ENCODE assay signal across 8 cellular contexts in the genomic region with DNA sequence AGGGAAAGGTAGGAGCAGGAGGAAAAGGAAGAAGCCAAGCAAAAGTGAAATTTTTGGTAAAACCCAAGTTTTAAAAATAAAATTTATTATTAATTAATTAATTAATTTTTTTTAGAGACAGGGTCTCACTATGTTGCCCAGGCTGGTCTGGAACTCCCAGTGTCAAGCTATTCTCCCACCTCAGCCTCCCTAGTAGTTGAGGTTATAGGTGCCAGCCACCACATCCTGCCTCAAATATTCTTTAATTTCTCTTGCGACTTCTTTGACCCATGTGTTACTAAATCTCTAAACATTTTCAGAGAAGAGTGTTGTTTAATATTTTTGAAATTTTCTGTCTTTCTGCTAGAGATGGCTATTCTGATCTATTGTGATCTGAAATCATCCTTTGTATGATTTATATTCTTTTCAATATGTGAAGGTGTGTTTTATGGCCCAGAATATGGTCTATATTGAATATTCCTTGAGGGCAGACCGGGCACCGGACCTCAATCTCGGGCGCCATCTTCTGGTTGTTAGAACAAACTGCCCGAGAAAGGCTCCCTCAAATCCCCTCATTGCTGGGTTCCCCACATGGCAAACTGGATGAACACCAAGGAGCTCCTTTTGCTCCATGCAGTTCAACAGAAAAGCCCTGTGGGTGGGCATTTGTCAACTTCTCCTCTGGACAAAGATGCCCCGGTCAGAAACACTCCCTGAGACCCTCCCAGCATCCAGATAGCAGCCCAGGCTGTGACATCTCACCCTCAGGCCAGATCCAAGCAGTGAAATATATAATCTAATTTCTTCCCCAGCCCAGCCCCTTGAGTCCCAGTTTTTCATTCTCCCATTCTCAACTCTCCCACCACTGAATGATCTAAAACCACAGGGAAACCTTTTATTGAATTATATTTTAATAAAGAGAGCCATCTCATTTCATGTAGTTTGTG.
DNase-seq lines count a peak whose midpoint lies in the region; ATAC-seq, FAIRE-seq and TF ChIP-seq lines count a peak whose summit lies in the region.

No MANE protein-coding gene starts in this region.

- intact Hi-C loops in breast epithelium (cut with DNase I; ENCODE audit: low total_unique reads), result no loop called here
- intact Hi-C loops in HepG2 (cut with micrococcal nuclease; ENCODE audit: unreplicated experiment), result loop anchor here (1.0 kb wide), 2 partner anchors 124 to 209 kb away; a partner anchor contains a TSS

- TF ChIP-seq EP300 in HepG2 (IDR thresholded peaks at IDR 0.05; ENCODE audit: low read depth in 2 of 2, low read length in 2 of 2) (no peak), HepG2 (CRISPR knock-in tag; IDR thresholded peaks at IDR 0.05; ENCODE audit: borderline replicate concordance) (no peak)

- BruUV-seq in HepG2 (replicated peaks; lab: Mats Ljungman, UMichigan), result no TSS peak

- TF ChIP-seq RAD21 in HepG2 (CRISPR knock-in tag; IDR thresholded peaks at IDR 0.05), result peak; percentile 79

- peak; percentile 81 for TF ChIP-seq CTCF in GM06990 (IDR thresholded peaks at IDR 0.05; ENCODE audit: insufficient read depth, low read length, poor library complexity, severe bottlenecking)
- TF ChIP-seq CTCF in breast epithelium (IDR thresholded peaks at IDR 0.05), result peak in 2 of 3 donors; percentile 31 to 60
- peak; percentile 86 for TF ChIP-seq CTCF in HepG2 (CRISPR knock-in tag; IDR thresholded peaks at IDR 0.05)

- H3K79me2 ChIP-seq in HepG2 (ENCODE audit: insufficient read depth, low read length), result no peaks in the 10 kb centered on the region

- POLR2A ChIA-PET in HepG2 (lab: Yijun Ruan, JAX), result interaction anchor here (1.0 kb wide), 1 partner anchor 203 kb away, joined by 4 read pairs; no protein-coding TSS in a partner anchor

- no peak overlapping the region for H2AFZ ChIP-seq in HepG2 (ENCODE audit: low read length)

- H3K36me3 ChIP-seq in GM06990 (ENCODE audit: control insufficient read depth, insufficient read depth, low read length), result no peaks in the 10 kb centered on the region
- no peaks in the 10 kb centered on the region for H3K36me3 ChIP-seq in MG63
- H3K36me3 ChIP-seq in breast epithelium, result no peaks in the 10 kb centered on the region
- H3K36me3 ChIP-seq in HepG2 (replicated peaks in 1 of 2; ENCODE audit: control insufficient read depth in 1 of 2, insufficient read depth in 2 of 2, low read length in 2 of 2), result no peaks in the 10 kb centered on the region

- H3K27me3 ChIP-seq in GM06990 (replicated peaks; ENCODE audit: control insufficient read depth, insufficient read depth, low read length), result no peaks in the 10 kb centered on the region
- H3K27me3 ChIP-seq in MG63, result no peaks in the 10 kb centered on the region; the same call in 1 of the 2 replicates
- H3K27me3 ChIP-seq in breast epithelium, result no peaks in the 10 kb centered on the region
- peaks cover 0 to 7% of the 10 kb centered on the region in 2 experiments; a peak in 2 of 5 replicates for H3K27me3 ChIP-seq in HepG2 (ENCODE audit: control insufficient read depth in 1 of 2, insufficient read depth in 2 of 2, low read length in 2 of 2)

- H3K27ac ChIP-seq in breast epithelium (no peak overlapping the region), HepG2 (ENCODE audit: extremely low read length, insufficient read depth, low read length) (no peak overlapping the region)

- FAIRE-seq in A204.1 (lab: Jason Lieb, UNC) (peak; percentile 86), HepG2 (lab: Jason Lieb, UNC) (peak; percentile 70)

- no peak overlapping the region for H3K9ac ChIP-seq in HepG2 (ENCODE audit: insufficient read depth, low read depth, low read length)

- in situ Hi-C loops in HepG2 (cut with HindIII; ENCODE audit: extremely low pct_ligation_motif_present, low pct_unique_long_range_greater_than_20kb), result loop anchor here (5.0 kb wide), 2 partner anchors 123 to 208 kb away; a partner anchor contains a TSS

- no peak overlapping the region for H3K4me2 ChIP-seq in HepG2 (ENCODE audit: low read depth, low read length)

- DNase-seq in GM06990 (ENCODE audit: extremely low read depth, insufficient read length), result peak; percentile 21
- peak; percentile 38 for DNase-seq in MG63
- DNase-seq in SK-N-DZ (ENCODE audit: low spot score), result peak; percentile 61
- DNase-seq in breast epithelium (ENCODE audit: low spot score in 2 of 2), result no peak
- DNase-seq in HepG2 (ENCODE audit: low spot score), result peak; percentile 58
- peak; percentile 63 for DNase-seq in stimulated activated CD8-positive, alpha-beta memory T cell treated with anti-CD3 and anti-CD28 coated beads, Interleukin-4, amount 100 ng/mL, for 48 hours

- H3K4me1 ChIP-seq in breast epithelium, result no peaks in the 10 kb centered on the region
- H3K4me1 ChIP-seq in HepG2 (ENCODE audit: insufficient read depth, low read length), result no peaks in the 10 kb centered on the region

- no peaks in the 10 kb centered on the region for H4K20me1 ChIP-seq in HepG2 (ENCODE audit: insufficient read depth, low read length)

- WGBS in HepG2 (ENCODE audit: low lambda C conversion rate), result 17% methylated on average over 6 of the region's 7 CpGs

- CTCF ChIA-PET in HepG2 (lab: Yijun Ruan, JAX; ENCODE audit: low intra/inter-chr PET ratio, low total read pairs), result interaction anchor here (1.4 to 2.6 kb wide), 3 partner anchors 124 to 208 kb away, joined by 4 to 16 read pairs (median 13); a partner anchor contains a TSS

- ATAC-seq in HepG2, result peak; percentile 92
- no peak for ATAC-seq in HG03196 (IDR thresholded peaks at IDR 0.05; ENCODE audit: unreplicated experiment)

- H3K9me3 ChIP-seq in MG63, result no peaks in the 10 kb centered on the region
- no peaks in the 10 kb centered on the region for H3K9me3 ChIP-seq in breast epithelium
- H3K9me3 ChIP-seq in HepG2 (ENCODE audit: low read length), result no peaks in the 10 kb centered on the region

- H3K4me3 ChIP-seq in GM06990 (replicated peaks; ENCODE audit: low read depth, low read length) (no peak overlapping the region), MG63 (no peak overlapping the region), breast epithelium (no peak overlapping the region), HepG2 (replicated peaks in 1 of 3; ENCODE audit: insufficient read depth in 1 of 3, low read depth in 2 of 3, low read length in 3 of 3) (no peak overlapping the region)

- TF ChIP-seq POLR2A in breast epithelium (IDR thresholded peaks at IDR 0.05) (no peak), HepG2 (IDR thresholded peaks at IDR 0.05; ENCODE audit: insufficient read depth in 1 of 2, low read depth in 2 of 2, low read length in 2 of 2) (no peak)

TF ChIP-seq in HepG2, 621 proteins besides CTCF, POLR2A, EP300 and RAD21 (continues in another document):
- TF ChIP-seq ZNF432 (CRISPR knock-in tag; IDR thresholded peaks at IDR 0.05; ENCODE audit: borderline replicate concordance) (no peak), KDM2A (CRISPR knock-in tag; IDR thresholded peaks at IDR 0.05; ENCODE audit: borderline replicate concordance, low read depth) (0 out of 2 replicates have a peak, but pooled peaks have one; percentile 21), ZNF776 (CRISPR knock-in tag; IDR thresholded peaks at IDR 0.05) (no peak), ZMYM3 (CRISPR knock-in tag; IDR thresholded peaks at IDR 0.05) (no peak), SAP130 (CRISPR knock-in tag; IDR thresholded peaks at IDR 0.05; ENCODE audit: low read depth) (no peak), BCL6 (CRISPR knock-in tag; IDR thresholded peaks at IDR 0.05) (peak; percentile 86), ZNF883 (CRISPR knock-in tag; IDR thresholded peaks at IDR 0.05; ENCODE audit: not compliant biosample characterization) (no peak), SRSF9 (IDR thresholded peaks at IDR 0.05; ENCODE audit: borderline replicate concordance, insufficient read depth, low read depth, low read length, poor library complexity, severe bottlenecking) (no peak), SOX13 (IDR thresholded peaks at IDR 0.05) (no peak), SOX13 (CRISPR knock-in tag; conservative IDR thresholded peaks at IDR 0.05 in 1 of 2, IDR thresholded peaks at IDR 0.05 in 1 of 2) (no peak), HMG20B (CRISPR knock-in tag; conservative IDR thresholded peaks at IDR 0.05) (no peak), ZNF615 (CRISPR knock-in tag; IDR thresholded peaks at IDR 0.05; ENCODE audit: borderline replicate concordance) (no peak), NKX3-1 (CRISPR knock-in tag; IDR thresholded peaks at IDR 0.05) (no peak), RBAK (CRISPR knock-in tag; IDR thresholded peaks at IDR 0.05) (no peak), ZNF441 (CRISPR knock-in tag; IDR thresholded peaks at IDR 0.05; ENCODE audit: borderline replicate concordance) (no peak), TOPORS (CRISPR knock-in tag; IDR thresholded peaks at IDR 0.05) (no peak), THAP11 (CRISPR knock-in tag; IDR thresholded peaks at IDR 0.05) (0 out of 2 replicates have a peak, but pooled peaks have one; percentile 16), SRSF4 (IDR thresholded peaks at IDR 0.05; ENCODE audit: low read depth, low read length, poor library complexity, severe bottlenecking) (no peak), ZFP1 (CRISPR knock-in tag; IDR thresholded peaks at IDR 0.05) (no peak), ZNF766 (CRISPR knock-in tag; IDR thresholded peaks at IDR 0.05; ENCODE audit: borderline replicate concordance) (no peak), NFIB (CRISPR knock-in tag; IDR thresholded peaks at IDR 0.05; ENCODE audit: borderline replicate concordance) (no peak)
- TF ChIP-seq, protein P1, sequence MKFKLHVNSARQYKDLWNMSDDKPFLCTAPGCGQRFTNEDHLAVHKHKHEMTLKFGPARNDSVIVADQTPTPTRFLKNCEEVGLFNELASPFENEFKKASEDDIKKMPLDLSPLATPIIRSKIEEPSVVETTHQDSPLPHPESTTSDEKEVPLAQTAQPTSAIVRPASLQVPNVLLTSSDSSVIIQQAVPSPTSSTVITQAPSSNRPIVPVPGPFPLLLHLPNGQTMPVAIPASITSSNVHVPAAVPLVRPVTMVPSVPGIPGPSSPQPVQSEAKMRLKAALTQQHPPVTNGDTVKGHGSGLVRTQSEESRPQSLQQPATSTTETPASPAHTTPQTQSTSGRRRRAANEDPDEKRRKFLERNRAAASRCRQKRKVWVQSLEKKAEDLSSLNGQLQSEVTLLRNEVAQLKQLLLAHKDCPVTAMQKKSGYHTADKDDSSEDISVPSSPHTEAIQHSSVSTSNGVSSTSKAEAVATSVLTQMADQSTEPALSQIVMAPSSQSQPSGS (CRISPR knock-in tag; IDR thresholded peaks at IDR 0.05), result 0 out of 2 replicates have a peak, but pooled peaks have one; percentile 26
- TF ChIP-seq, protein P2, sequence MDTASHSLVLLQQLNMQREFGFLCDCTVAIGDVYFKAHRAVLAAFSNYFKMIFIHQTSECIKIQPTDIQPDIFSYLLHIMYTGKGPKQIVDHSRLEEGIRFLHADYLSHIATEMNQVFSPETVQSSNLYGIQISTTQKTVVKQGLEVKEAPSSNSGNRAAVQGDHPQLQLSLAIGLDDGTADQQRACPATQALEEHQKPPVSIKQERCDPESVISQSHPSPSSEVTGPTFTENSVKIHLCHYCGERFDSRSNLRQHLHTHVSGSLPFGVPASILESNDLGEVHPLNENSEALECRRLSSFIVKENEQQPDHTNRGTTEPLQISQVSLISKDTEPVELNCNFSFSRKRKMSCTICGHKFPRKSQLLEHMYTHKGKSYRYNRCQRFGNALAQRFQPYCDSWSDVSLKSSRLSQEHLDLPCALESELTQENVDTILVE (CRISPR knock-in tag; IDR thresholded peaks at IDR 0.05), result no peak

Comparison
In these comparisons a context has a peak if more than half of its experiments do, and no peak if none do; other contexts are left out.
1. DNase-seq: peak in GM06990 (single experiment), MG63 (single experiment), SK-N-DZ (single experiment), HepG2 (single experiment) and stimulated activated CD8-positive, alpha-beta memory T cell treated with anti-CD3 and anti-CD28 coated beads, Interleukin-4, amount 100 ng/mL, for 48 hours (single experiment); none in breast epithelium (0 of 2).
2. Peak in every context shown above with its lines, with median percentiles within 50 percentile points of each other: CTCF ChIP-seq.